ENCODE assay signal across 11 cellular contexts in genomic region chr5:14668247-14668646, GRCh38. TPM values are rescaled to one million over a fixed set of nuclear protein-coding genes. Genes with fewer than 3 reads are reported as not detected.
A peak's percentile ranks its signal among the peaks of the same experiment; 100 is the strongest.
DNase-seq lines count a peak whose midpoint lies in the region; ATAC-seq and TF ChIP-seq lines count a peak whose summit lies in the region.
"Had no signal": no experiment of that assay in that cellular context is flagged by ENCODE, and none has a peak within 500 bp of the region (broad histone marks: within the 10 kb centered on the region; RNA-seq: fewer than 3 reads in every experiment).

No MANE protein-coding gene starts in this region.

- CTCF ChIA-PET in CD4-positive, alpha-beta T cell (lab: Charles Lee): interaction anchor here (2.1 kb wide), 1 partner anchor 17 kb away, joined by 6 read pairs; no protein-coding TSS in a partner anchor
- CTCF ChIA-PET in naive thymus-derived CD4-positive, alpha-beta T cell (lab: Charles Lee): no interaction called here

- H3K27me3 ChIP-seq in CD4-positive, alpha-beta T cell (ENCODE audit: control insufficient read depth, insufficient read depth, low read length): no peaks in the 10 kb centered on the region
- no peaks in the 10 kb centered on the region for H3K27me3 ChIP-seq in naive thymus-derived CD4-positive, alpha-beta T cell (ENCODE audit: control insufficient read depth in 2 of 2, insufficient read depth in 2 of 2, low read length in 2 of 2)
- H3K27me3 ChIP-seq: brain microvascular endothelial cell had no signal

- no peak overlapping the region for H3K27ac ChIP-seq in CD4-positive, alpha-beta T cell (ENCODE audit: low read depth, low read length)
- H3K27ac ChIP-seq in naive thymus-derived CD4-positive, alpha-beta T cell (ENCODE audit: low read depth, low read length): no peak overlapping the region
- H3K27ac ChIP-seq in coronary artery: no peak overlapping the region
- H3K27ac ChIP-seq: brain microvascular endothelial cell, GM23248, parathyroid adenoma had no signal

- H3K36me3 ChIP-seq in naive thymus-derived CD4-positive, alpha-beta T cell (ENCODE audit: control insufficient read depth in 2 of 3, insufficient read depth in 3 of 3, low read length in 3 of 3): no peaks in the 10 kb centered on the region
- H3K36me3 ChIP-seq: brain microvascular endothelial cell had no signal

- no peaks in the 10 kb centered on the region for H3K9me3 Mint-ChIP-seq in CD4-positive, alpha-beta T cell
- no peaks in the 10 kb centered on the region for H3K9me3 Mint-ChIP-seq in activated T-cell treated with anti-CD3 and anti-CD28 coated beads, Interleukin-2, amount 50 U/mL, for 24 hours
- H3K9me3 Mint-ChIP-seq in naive thymus-derived CD4-positive, alpha-beta T cell: no peaks in the 10 kb centered on the region

- DNase-seq in CD4-positive, alpha-beta T cell: peak in 1 of 10 experiments; percentile 4
- peak; percentile 59 for DNase-seq in activated T-cell treated with anti-CD3 and anti-CD28 coated beads, Interleukin-2, amount 50 U/mL, for 24 hours
- DNase-seq in naive thymus-derived CD4-positive, alpha-beta T cell: no peak
- DNase-seq in NCI-H2171 treated with DMSO at 0.1 percent for 48 hours (lab: John Stamatoyannopoulos, UW) (no peak), coronary artery (ENCODE audit: low spot score) (no peak), hypothalamus (lab: John Stamatoyannopoulos, UW) (no peak)
- DNase-seq: brain microvascular endothelial cell, GM23248 had no signal

- peak overlapping the region; percentile 90 for H3K27ac Mint-ChIP-seq in CD4-positive, alpha-beta T cell
- peak overlapping the region; percentile 94 for H3K27ac Mint-ChIP-seq in activated T-cell treated with anti-CD3 and anti-CD28 coated beads, Interleukin-2, amount 50 U/mL, for 24 hours
- peak overlapping the region in 8 of 9 donors; percentile 53 to 94 (median 84) for H3K27ac Mint-ChIP-seq in naive thymus-derived CD4-positive, alpha-beta T cell

- H3K4me3 ChIP-seq in naive thymus-derived CD4-positive, alpha-beta T cell (ENCODE audit: low read length): peak overlapping the region; percentile 36
- H3K4me3 ChIP-seq in coronary artery: no peak overlapping the region
- H3K4me3 ChIP-seq: GM23248 had no signal

- POLR2A ChIA-PET in CD4-positive, alpha-beta T cell (lab: Charles Lee): interaction anchor here (1.4 to 2.7 kb wide), 4 partner anchors 7 to 325 kb away, joined by 3 to 12 read pairs (median 4); no protein-coding TSS in a partner anchor
- POLR2A ChIA-PET in naive thymus-derived CD4-positive, alpha-beta T cell (lab: Charles Lee): interaction anchor here (0.9 kb wide), 1 partner anchor 41 kb away, joined by 3 read pairs; no protein-coding TSS in a partner anchor

- H3K27me3 Mint-ChIP-seq in CD4-positive, alpha-beta T cell: no peaks in the 10 kb centered on the region
- H3K27me3 Mint-ChIP-seq in activated T-cell treated with anti-CD3 and anti-CD28 coated beads, Interleukin-2, amount 50 U/mL, for 24 hours: no peaks in the 10 kb centered on the region
- no peaks in the 10 kb centered on the region for H3K27me3 Mint-ChIP-seq in naive thymus-derived CD4-positive, alpha-beta T cell

- peak overlapping the region; percentile 69 for H3K4me3 Mint-ChIP-seq in CD4-positive, alpha-beta T cell
- peak overlapping the region; percentile 98 for H3K4me3 Mint-ChIP-seq in activated T-cell treated with anti-CD3 and anti-CD28 coated beads, Interleukin-2, amount 50 U/mL, for 24 hours
- peak overlapping the region in 8 of 10 donors; percentile 2 to 93 (median 66) for H3K4me3 Mint-ChIP-seq in naive thymus-derived CD4-positive, alpha-beta T cell

- peaks cover 82% of the 10 kb centered on the region for H3K4me1 Mint-ChIP-seq in CD4-positive, alpha-beta T cell (ENCODE audit: low read depth)
- H3K4me1 Mint-ChIP-seq in activated T-cell treated with anti-CD3 and anti-CD28 coated beads, Interleukin-2, amount 50 U/mL, for 24 hours (ENCODE audit: low read depth): peaks cover 81% of the 10 kb centered on the region
- peaks cover 54 to 83% (median 79%) of the 10 kb centered on the region in 7 donors for H3K4me1 Mint-ChIP-seq in naive thymus-derived CD4-positive, alpha-beta T cell

- H3K36me3 Mint-ChIP-seq in CD4-positive, alpha-beta T cell (ENCODE audit: low read depth): peaks cover 31% of the 10 kb centered on the region
- peaks cover 71% of the 10 kb centered on the region for H3K36me3 Mint-ChIP-seq in activated T-cell treated with anti-CD3 and anti-CD28 coated beads, Interleukin-2, amount 50 U/mL, for 24 hours (ENCODE audit: low read depth)
- H3K36me3 Mint-ChIP-seq in naive thymus-derived CD4-positive, alpha-beta T cell: peaks cover 0 to 17% (median 0%) of the 10 kb centered on the region in 5 donors

- no peak for TF ChIP-seq CTCF in CD4-positive, alpha-beta T cell (IDR thresholded peaks at IDR 0.05)
- no peak for TF ChIP-seq CTCF in coronary artery (IDR thresholded peaks at IDR 0.05)

- intact Hi-C loops in CD4-positive, alpha-beta T cell (cut with DNase I, micrococcal nuclease): loop anchor here (5.0 to 10.0 kb wide), 3 partner anchors 39 to 523 kb away; partner anchors contain the start of genes OTULINL (in 1 of the 2) and TRIO (in 1 of the 2)
- intact Hi-C loops in naive thymus-derived CD4-positive, alpha-beta T cell (cut with micrococcal nuclease): loop anchor here (5.0 to 10.0 kb wide), 5 partner anchors 137 to 1947 kb away; partner anchors contain the start of genes RETREG1 (in 1 of the 2), TRIO (in 1 of the 2) and ZNF622 (in 1 of the 2)

- H3K9me3 ChIP-seq in CD4-positive, alpha-beta T cell (ENCODE audit: control insufficient read depth, low read length): no peaks in the 10 kb centered on the region
- no peaks in the 10 kb centered on the region for H3K9me3 ChIP-seq in naive thymus-derived CD4-positive, alpha-beta T cell (ENCODE audit: control insufficient read depth in 2 of 3, low read length in 3 of 3)

- H3K4me1 ChIP-seq in naive thymus-derived CD4-positive, alpha-beta T cell (ENCODE audit: control insufficient read depth in 2 of 2, insufficient read depth in 2 of 2, low read length in 2 of 2): peaks cover 27 to 72% of the 10 kb centered on the region in 2 donors

- ATAC-seq in CD4-positive, alpha-beta T cell (ENCODE audit: poor library complexity): no peak
- ATAC-seq in GM19463 (IDR thresholded peaks at IDR 0.05; ENCODE audit: unreplicated experiment): peak; percentile 8
- no peak for ATAC-seq in naive thymus-derived CD4-positive, alpha-beta T cell
- no peak for ATAC-seq in GM21423 (IDR thresholded peaks at IDR 0.05; ENCODE audit: unreplicated experiment)

RNA-seq across cellular contexts. Expression of gene OTULIN, which starts 3.7 kb away (rescaled TPM):
- total RNA-seq in CD4-positive, alpha-beta T cell: 10 to 100 TPM; 69.4 to 77.0 TPM
- total RNA-seq in naive thymus-derived CD4-positive, alpha-beta T cell: 10 to 100 TPM; 48.3 to 66.9 (median 58.2) TPM
- 10 to 100 TPM; 12.1 to 13.6 TPM for polyA plus RNA-seq in naive thymus-derived CD4-positive, alpha-beta T cell
